12 cellular contexts compared by ENCODE assay signal in the genomic region with DNA sequence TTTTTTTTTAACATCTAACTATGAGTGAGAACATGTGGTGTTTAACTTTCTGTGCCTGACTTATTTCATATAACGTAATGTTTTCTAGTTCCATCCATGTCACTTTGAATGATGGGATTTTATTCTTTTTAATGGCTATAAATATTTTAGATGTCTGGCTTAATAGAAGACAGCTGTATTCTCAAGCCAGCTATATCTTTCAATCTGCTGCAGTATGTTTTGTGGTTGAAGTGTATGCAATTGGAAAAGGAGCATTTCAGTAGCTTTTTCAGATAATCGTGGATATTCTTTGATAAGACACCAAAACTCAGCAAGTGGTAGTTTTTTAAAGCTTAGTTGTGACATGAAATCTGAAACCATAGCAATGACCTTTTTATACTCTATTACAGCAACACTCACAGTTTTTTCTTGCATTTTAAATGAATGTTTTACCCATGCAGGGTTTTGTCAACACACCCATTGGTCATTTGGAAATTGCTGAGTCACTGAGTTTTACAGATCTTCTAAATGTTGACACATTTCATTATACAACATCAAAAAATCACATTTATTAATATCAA. TPM values are rescaled to one million over a fixed set of nuclear protein-coding genes. Genes with fewer than 3 reads are reported as not detected.
DNase-seq lines count a peak whose midpoint lies in the region; ATAC-seq and TF ChIP-seq lines count a peak whose summit lies in the region.
"Had no signal": no experiment of that assay in that cellular context is flagged by ENCODE, and none has a peak within 500 bp of the region (broad histone marks: within the 10 kb centered on the region; RNA-seq: fewer than 3 reads in every experiment).

No MANE protein-coding gene starts in this region.

- no peaks in the 10 kb centered on the region for H3K36me3 ChIP-seq in left lung

- H3K9me3 ChIP-seq in left lung, result no peaks in the 10 kb centered on the region
- H3K9me3 ChIP-seq: tibial nerve had no signal

- DNase-seq in NCI-H2107 treated with DMSO at 0.1 percent for 48 hours (lab: John Stamatoyannopoulos, UW; ENCODE audit: unreplicated experiment) (peak; percentile 50), NCI-H2107 (lab: John Stamatoyannopoulos, UW) (no peak), NCI-H69 (lab: John Stamatoyannopoulos, UW) (peak; percentile 26), dedifferentiated amniotic fluid mesenchymal stem cell (ENCODE audit: extremely low spot score) (peak; percentile 60), retina (peak; percentile 24), mesenteric fat pad (ENCODE audit: low spot score) (no peak), left lung (no peak)
- DNase-seq in activated CD4-positive, alpha-beta T cell treated with anti-CD3 and anti-CD28 coated beads for 4 hours, result no peak
- DNase-seq: ACHN, NCI-H1092 treated with DMSO at 0.1 percent for 48 hours had no signal

- TF ChIP-seq CTCF in left lung (IDR thresholded peaks at IDR 0.05), result no peak

- intact Hi-C loops in left lung (cut with DNase I), result no loop called here

- no peak overlapping the region for H3K4me3 ChIP-seq in left lung
- H3K4me3 ChIP-seq: tibial nerve had no signal

- H3K4me1 ChIP-seq in left lung, result peaks cover 8 to 20% of the 10 kb centered on the region in 2 donors

- ATAC-seq in left lung, result no peak

- peak overlapping the region in 1 of 2 donors; percentile 18 for H3K27ac ChIP-seq in left lung
- H3K27ac ChIP-seq: HL-60, tibial nerve had no signal

- H3K27me3 ChIP-seq in left lung, result no peaks in the 10 kb centered on the region
- H3K27me3 ChIP-seq: tibial nerve had no signal

RNA-seq across cellular contexts. Expression of a gene that starts 5.7 kb away (rescaled TPM):
- 19.1 TPM for total RNA-seq in mesenteric fat pad
- total RNA-seq in left lung, result 10 to 100 TPM; 15.7 to 16.4 TPM

RNA-seq across cellular contexts. Expression of a gene that starts 6.0 kb away (rescaled TPM):
- total RNA-seq in mesenteric fat pad (7.3 TPM), left lung (10 to 100 TPM; 13.8 to 14.4 TPM)

RNA-seq across cellular contexts. Expression of a gene that starts 23.5 kb away (rescaled TPM):
- total RNA-seq in mesenteric fat pad (4.7 TPM), left lung (10 to 100 TPM in 1 of 2 donors, 1 to 10 TPM in 1; 9.9 to 10.3 TPM)

RNA-seq across cellular contexts. Expression of a gene that starts 38.1 kb away (rescaled TPM):
- total RNA-seq in mesenteric fat pad, result not detected
- total RNA-seq in left lung, result under 1 TPM in 1 of 2 donors, not detected in 1; 0.17 TPM

RNA-seq across cellular contexts. Expression of a gene that starts 55.9 kb away (rescaled TPM):
- total RNA-seq in mesenteric fat pad, result 4.3 TPM
- total RNA-seq in left lung, result 1 to 10 TPM; 4.3 to 6.9 TPM

Comparison
In these comparisons a context has a peak if more than half of its experiments do, and no peak if none do; other contexts are left out.
1. DNase-seq: peak in NCI-H2107 treated with DMSO at 0.1 percent for 48 hours (single experiment), NCI-H69 (single experiment), dedifferentiated amniotic fluid mesenchymal stem cell (single experiment) and retina (single experiment); none in NCI-H2107 (single experiment), mesenteric fat pad (single experiment), activated CD4-positive, alpha-beta T cell treated with anti-CD3 and anti-CD28 coated beads for 4 hours (0 of 2) and left lung (0 of 2).